ENCODE assay signal across 8 cellular contexts in genomic region chr18:55419939-55420664, GRCh38.
DNase-seq lines count a peak whose midpoint lies in the region; ATAC-seq and TF ChIP-seq lines count a peak whose summit lies in the region.

No MANE protein-coding gene starts in this region.

- H3K4me1 Mint-ChIP-seq in WTC11 (peaks cover 97% of the 10 kb centered on the region), memory B cell (peaks cover 39% of the 10 kb centered on the region)
- H3K4me1 Mint-ChIP-seq in activated CD4-positive, alpha-beta T cell treated with anti-CD3 and anti-CD28 coated beads, Interleukin-2, amount 10 ng/mL, durations not matched to agents 24 days and 14 days = no peaks in the 10 kb centered on the region
- H3K4me1 Mint-ChIP-seq in naive thymus-derived CD4-positive, alpha-beta T cell = peaks cover 0 to 9% (median 4%) of the 10 kb centered on the region in 7 donors

- TF ChIP-seq CTCF in AG09309 (IDR thresholded peaks at IDR 0.05; ENCODE audit: control insufficient read depth, insufficient read depth, low read depth, low read length, missing control alignments) (no peak), WTC11 (IDR thresholded peaks at IDR 0.05) (no peak)

- no peaks in the 10 kb centered on the region for H3K9me3 ChIP-seq in naive thymus-derived CD4-positive, alpha-beta T cell (ENCODE audit: control insufficient read depth in 2 of 3, low read length in 3 of 3)

- H3K27me3 ChIP-seq in naive thymus-derived CD4-positive, alpha-beta T cell (ENCODE audit: control insufficient read depth in 2 of 2, insufficient read depth in 2 of 2, low read length in 2 of 2) = no peaks in the 10 kb centered on the region

- H3K36me3 Mint-ChIP-seq in WTC11 = no peaks in the 10 kb centered on the region
- no peaks in the 10 kb centered on the region for H3K36me3 Mint-ChIP-seq in memory B cell
- no peaks in the 10 kb centered on the region for H3K36me3 Mint-ChIP-seq in activated CD4-positive, alpha-beta T cell treated with anti-CD3 and anti-CD28 coated beads, Interleukin-2, amount 10 ng/mL, durations not matched to agents 24 days and 14 days (ENCODE audit: low read depth)
- H3K36me3 Mint-ChIP-seq in naive thymus-derived CD4-positive, alpha-beta T cell = no peaks in the 10 kb centered on the region

- peak overlapping the region; percentile 28 for H3K4me3 ChIP-seq in AG09309 (ENCODE audit: control insufficient read depth, low read depth, low read length)
- H3K4me3 ChIP-seq in naive thymus-derived CD4-positive, alpha-beta T cell (ENCODE audit: low read length) = no peak overlapping the region

- POLR2A ChIA-PET in WTC11 (lab: Charles Lee) = no interaction called here
- POLR2A ChIA-PET in naive thymus-derived CD4-positive, alpha-beta T cell (lab: Charles Lee) = no interaction called here

- H3K27me3 Mint-ChIP-seq in WTC11 (ENCODE audit: low read depth) (no peaks in the 10 kb centered on the region), memory B cell (peaks cover 8% of the 10 kb centered on the region)
- peaks cover 4% of the 10 kb centered on the region for H3K27me3 Mint-ChIP-seq in activated CD4-positive, alpha-beta T cell treated with anti-CD3 and anti-CD28 coated beads, Interleukin-2, amount 10 ng/mL, durations not matched to agents 24 days and 14 days
- peaks cover 0 to 45% (median 6%) of the 10 kb centered on the region in 5 donors for H3K27me3 Mint-ChIP-seq in naive thymus-derived CD4-positive, alpha-beta T cell

- H3K9me3 Mint-ChIP-seq in WTC11 (no peaks in the 10 kb centered on the region), memory B cell (no peaks in the 10 kb centered on the region)
- H3K9me3 Mint-ChIP-seq in activated CD4-positive, alpha-beta T cell treated with anti-CD3 and anti-CD28 coated beads, Interleukin-2, amount 10 ng/mL, durations not matched to agents 24 days and 14 days = no peaks in the 10 kb centered on the region
- H3K9me3 Mint-ChIP-seq in naive thymus-derived CD4-positive, alpha-beta T cell = peaks cover 0 to 2% (median 0%) of the 10 kb centered on the region in 11 donors

- H3K27ac Mint-ChIP-seq in WTC11 (peak overlapping the region; percentile 93), memory B cell (peak overlapping the region; percentile 95)
- H3K27ac Mint-ChIP-seq in activated CD4-positive, alpha-beta T cell treated with anti-CD3 and anti-CD28 coated beads, Interleukin-2, amount 10 ng/mL, durations not matched to agents 24 days and 14 days = no peak overlapping the region
- H3K27ac Mint-ChIP-seq in naive thymus-derived CD4-positive, alpha-beta T cell = no peak overlapping the region

- ATAC-seq in WTC11 = no peak; the same call in 1 of the 2 replicates
- no peak for ATAC-seq in memory B cell (ENCODE audit: low read depth)
- no peak for ATAC-seq in HG03039 (IDR thresholded peaks at IDR 0.05; ENCODE audit: unreplicated experiment)
- no peak for ATAC-seq in naive thymus-derived CD4-positive, alpha-beta T cell

- H3K4me3 Mint-ChIP-seq in WTC11 (peak overlapping the region; percentile 49), memory B cell (peak overlapping the region; percentile 79)
- H3K4me3 Mint-ChIP-seq in activated CD4-positive, alpha-beta T cell treated with anti-CD3 and anti-CD28 coated beads, Interleukin-2, amount 10 ng/mL, durations not matched to agents 24 days and 14 days = no peak overlapping the region
- H3K4me3 Mint-ChIP-seq in naive thymus-derived CD4-positive, alpha-beta T cell = no peak overlapping the region

- intact Hi-C loops in activated CD4-positive, alpha-beta T cell treated with anti-CD3 and anti-CD28 coated beads, Interleukin-2, amount 10 ng/mL, durations not matched to agents 24 days and 14 days (cut with micrococcal nuclease) = loop anchor here (5.0 to 10.0 kb wide), 4 partner anchors 105 to 365 kb away; partner anchors contain the start of gene TCF4
- intact Hi-C loops in naive thymus-derived CD4-positive, alpha-beta T cell (cut with micrococcal nuclease) = loop anchor here in 1 of 2 donors (5.0 to 10.0 kb wide), 2 partner anchors 167 to 185 kb away; partner anchors contain the start of gene TCF4

- no peak overlapping the region for H3K27ac ChIP-seq in naive thymus-derived CD4-positive, alpha-beta T cell (ENCODE audit: low read depth, low read length)

- no peaks in the 10 kb centered on the region for H3K36me3 ChIP-seq in naive thymus-derived CD4-positive, alpha-beta T cell (ENCODE audit: control insufficient read depth in 2 of 3, insufficient read depth in 3 of 3, low read length in 3 of 3)

- H3K4me1 ChIP-seq in naive thymus-derived CD4-positive, alpha-beta T cell (ENCODE audit: control insufficient read depth in 2 of 2, insufficient read depth in 2 of 2, low read length in 2 of 2) = no peaks in the 10 kb centered on the region

- CTCF ChIA-PET in WTC11 (lab: Charles Lee) = no interaction called here
- CTCF ChIA-PET in naive thymus-derived CD4-positive, alpha-beta T cell (lab: Charles Lee) = no interaction called here

- DNase-seq in AG09309 (ENCODE audit: low read depth) = no peak
- peak; percentile 30 for DNase-seq in H4 (ENCODE audit: low spot score)
- no peak for DNase-seq in WTC11 (ENCODE audit: low spot score)
- DNase-seq in memory B cell (ENCODE audit: low spot score in 2 of 2) = peak in 1 of 2 donors; percentile 14
- DNase-seq in activated CD4-positive, alpha-beta T cell treated with anti-CD3 and anti-CD28 coated beads, Interleukin-2, amount 10 ng/mL, durations not matched to agents 24 days and 14 days = no peak
- DNase-seq in naive thymus-derived CD4-positive, alpha-beta T cell = no peak
- no peak for DNase-seq in NCI-H510A (lab: John Stamatoyannopoulos, UW)

TF ChIP-seq in WTC11, 78 proteins besides CTCF, POLR2A, EP300 and RAD21 (continues in another document):
- TF ChIP-seq ZNF317 (CRISPR knock-in tag; IDR thresholded peaks at IDR 0.05; ENCODE audit: borderline replicate concordance, low read depth) (no peak), CREM (CRISPR knock-in tag; IDR thresholded peaks at IDR 0.05) (no peak), SP1 (CRISPR knock-in tag; conservative IDR thresholded peaks at IDR 0.05) (no peak), CBFB (CRISPR knock-in tag; IDR thresholded peaks at IDR 0.05; ENCODE audit: low read depth) (no peak), ESRRA (CRISPR knock-in tag; IDR thresholded peaks at IDR 0.05; ENCODE audit: borderline replicate concordance) (no peak), NR2C2 (CRISPR knock-in tag; IDR thresholded peaks at IDR 0.05) (no peak), ZNF263 (CRISPR knock-in tag; IDR thresholded peaks at IDR 0.05; ENCODE audit: low read depth) (no peak), MYBL2 (CRISPR knock-in tag; IDR thresholded peaks at IDR 0.05) (no peak), AFF4 (CRISPR knock-in tag; IDR thresholded peaks at IDR 0.05; ENCODE audit: borderline replicate concordance) (no peak), ZNF416 (CRISPR knock-in tag; IDR thresholded peaks at IDR 0.05) (no peak)
- TF ChIP-seq, protein P1, sequence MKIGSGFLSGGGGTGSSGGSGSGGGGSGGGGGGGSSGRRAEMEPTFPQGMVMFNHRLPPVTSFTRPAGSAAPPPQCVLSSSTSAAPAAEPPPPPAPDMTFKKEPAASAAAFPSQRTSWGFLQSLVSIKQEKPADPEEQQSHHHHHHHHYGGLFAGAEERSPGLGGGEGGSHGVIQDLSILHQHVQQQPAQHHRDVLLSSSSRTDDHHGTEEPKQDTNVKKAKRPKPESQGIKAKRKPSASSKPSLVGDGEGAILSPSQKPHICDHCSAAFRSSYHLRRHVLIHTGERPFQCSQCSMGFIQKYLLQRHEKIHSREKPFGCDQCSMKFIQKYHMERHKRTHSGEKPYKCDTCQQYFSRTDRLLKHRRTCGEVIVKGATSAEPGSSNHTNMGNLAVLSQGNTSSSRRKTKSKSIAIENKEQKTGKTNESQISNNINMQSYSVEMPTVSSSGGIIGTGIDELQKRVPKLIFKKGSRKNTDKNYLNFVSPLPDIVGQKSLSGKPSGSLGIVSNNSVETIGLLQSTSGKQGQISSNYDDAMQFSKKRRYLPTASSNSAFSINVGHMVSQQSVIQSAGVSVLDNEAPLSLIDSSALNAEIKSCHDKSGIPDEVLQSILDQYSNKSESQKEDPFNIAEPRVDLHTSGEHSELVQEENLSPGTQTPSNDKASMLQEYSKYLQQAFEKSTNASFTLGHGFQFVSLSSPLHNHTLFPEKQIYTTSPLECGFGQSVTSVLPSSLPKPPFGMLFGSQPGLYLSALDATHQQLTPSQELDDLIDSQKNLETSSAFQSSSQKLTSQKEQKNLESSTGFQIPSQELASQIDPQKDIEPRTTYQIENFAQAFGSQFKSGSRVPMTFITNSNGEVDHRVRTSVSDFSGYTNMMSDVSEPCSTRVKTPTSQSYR (CRISPR knock-in tag; IDR thresholded peaks at IDR 0.05) = no peak
- TF ChIP-seq, protein P2, sequence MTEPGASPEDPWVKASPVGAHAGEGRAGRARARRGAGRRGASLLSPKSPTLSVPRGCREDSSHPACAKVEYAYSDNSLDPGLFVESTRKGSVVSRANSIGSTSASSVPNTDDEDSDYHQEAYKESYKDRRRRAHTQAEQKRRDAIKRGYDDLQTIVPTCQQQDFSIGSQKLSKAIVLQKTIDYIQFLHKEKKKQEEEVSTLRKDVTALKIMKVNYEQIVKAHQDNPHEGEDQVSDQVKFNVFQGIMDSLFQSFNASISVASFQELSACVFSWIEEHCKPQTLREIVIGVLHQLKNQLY (CRISPR knock-in tag; IDR thresholded peaks at IDR 0.05) = no peak

Comparison
In these comparisons a context has a peak if more than half of its experiments do, and no peak if none do; other contexts are left out.
1. H3K27ac Mint-ChIP-seq: peak in WTC11 (single experiment) and memory B cell (single experiment); none in activated CD4-positive, alpha-beta T cell treated with anti-CD3 and anti-CD28 coated beads, Interleukin-2, amount 10 ng/mL, durations not matched to agents 24 days and 14 days (single experiment) and naive thymus-derived CD4-positive, alpha-beta T cell (0 of 9).
2. H3K4me3 Mint-ChIP-seq: peak in WTC11 (single experiment) and memory B cell (single experiment); none in activated CD4-positive, alpha-beta T cell treated with anti-CD3 and anti-CD28 coated beads, Interleukin-2, amount 10 ng/mL, durations not matched to agents 24 days and 14 days (single experiment) and naive thymus-derived CD4-positive, alpha-beta T cell (0 of 10).